ENCODE assay signal across 1 cellular context in the genomic region with DNA sequence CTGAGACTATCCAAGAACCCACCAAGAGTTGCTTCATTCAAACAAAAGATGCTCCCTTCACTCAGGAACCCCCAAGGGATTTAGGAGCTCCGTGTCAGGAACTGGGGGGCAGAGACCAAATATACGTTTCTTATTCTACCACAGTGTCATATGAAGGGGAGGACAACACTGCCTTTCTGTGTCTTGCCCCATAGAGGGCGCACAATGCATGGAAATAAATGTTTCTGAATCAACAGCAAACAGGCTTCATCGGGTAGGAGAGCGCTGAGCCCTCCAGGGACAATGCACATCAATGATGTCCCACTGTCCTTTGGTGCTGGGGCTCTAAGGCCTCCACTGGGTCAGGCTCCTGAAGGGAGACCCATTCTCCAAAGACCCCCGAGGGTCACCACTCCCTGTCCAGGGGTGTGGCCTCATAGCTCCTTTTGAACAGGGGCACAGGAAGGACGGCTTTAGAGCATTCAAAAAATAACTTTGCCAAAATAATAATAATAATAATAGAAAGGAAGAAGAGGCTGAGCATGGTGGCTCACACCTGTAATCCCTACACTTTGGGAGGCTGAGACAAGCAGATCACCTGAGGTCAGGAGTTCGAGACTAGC.
TF ChIP-seq lines count a peak whose summit lies in the region.

No MANE protein-coding gene starts in this region.

TF ChIP-seq in GM12878, 131 proteins besides CTCF, POLR2A, EP300 and RAD21 (continued from another document):
- TF ChIP-seq, protein P1, sequence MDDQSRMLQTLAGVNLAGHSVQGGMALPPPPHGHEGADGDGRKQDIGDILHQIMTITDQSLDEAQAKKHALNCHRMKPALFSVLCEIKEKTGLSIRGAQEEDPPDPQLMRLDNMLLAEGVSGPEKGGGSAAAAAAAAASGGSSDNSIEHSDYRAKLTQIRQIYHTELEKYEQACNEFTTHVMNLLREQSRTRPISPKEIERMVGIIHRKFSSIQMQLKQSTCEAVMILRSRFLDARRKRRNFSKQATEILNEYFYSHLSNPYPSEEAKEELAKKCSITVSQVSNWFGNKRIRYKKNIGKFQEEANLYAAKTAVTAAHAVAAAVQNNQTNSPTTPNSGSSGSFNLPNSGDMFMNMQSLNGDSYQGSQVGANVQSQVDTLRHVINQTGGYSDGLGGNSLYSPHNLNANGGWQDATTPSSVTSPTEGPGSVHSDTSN (IDR thresholded peaks at IDR 0.05; ENCODE audit: insufficient replicate concordance, low read depth, low read length): no peak
- TF ChIP-seq SMAD1 (IDR thresholded peaks at IDR 0.05; ENCODE audit: low read depth, partially characterized antibody): no peak
- TF ChIP-seq SMC3 (IDR thresholded peaks at IDR 0.05; ENCODE audit: borderline replicate concordance, low read length): peak; percentile 62; the same call in 1 of the 2 replicates
- TF ChIP-seq, protein P2, sequence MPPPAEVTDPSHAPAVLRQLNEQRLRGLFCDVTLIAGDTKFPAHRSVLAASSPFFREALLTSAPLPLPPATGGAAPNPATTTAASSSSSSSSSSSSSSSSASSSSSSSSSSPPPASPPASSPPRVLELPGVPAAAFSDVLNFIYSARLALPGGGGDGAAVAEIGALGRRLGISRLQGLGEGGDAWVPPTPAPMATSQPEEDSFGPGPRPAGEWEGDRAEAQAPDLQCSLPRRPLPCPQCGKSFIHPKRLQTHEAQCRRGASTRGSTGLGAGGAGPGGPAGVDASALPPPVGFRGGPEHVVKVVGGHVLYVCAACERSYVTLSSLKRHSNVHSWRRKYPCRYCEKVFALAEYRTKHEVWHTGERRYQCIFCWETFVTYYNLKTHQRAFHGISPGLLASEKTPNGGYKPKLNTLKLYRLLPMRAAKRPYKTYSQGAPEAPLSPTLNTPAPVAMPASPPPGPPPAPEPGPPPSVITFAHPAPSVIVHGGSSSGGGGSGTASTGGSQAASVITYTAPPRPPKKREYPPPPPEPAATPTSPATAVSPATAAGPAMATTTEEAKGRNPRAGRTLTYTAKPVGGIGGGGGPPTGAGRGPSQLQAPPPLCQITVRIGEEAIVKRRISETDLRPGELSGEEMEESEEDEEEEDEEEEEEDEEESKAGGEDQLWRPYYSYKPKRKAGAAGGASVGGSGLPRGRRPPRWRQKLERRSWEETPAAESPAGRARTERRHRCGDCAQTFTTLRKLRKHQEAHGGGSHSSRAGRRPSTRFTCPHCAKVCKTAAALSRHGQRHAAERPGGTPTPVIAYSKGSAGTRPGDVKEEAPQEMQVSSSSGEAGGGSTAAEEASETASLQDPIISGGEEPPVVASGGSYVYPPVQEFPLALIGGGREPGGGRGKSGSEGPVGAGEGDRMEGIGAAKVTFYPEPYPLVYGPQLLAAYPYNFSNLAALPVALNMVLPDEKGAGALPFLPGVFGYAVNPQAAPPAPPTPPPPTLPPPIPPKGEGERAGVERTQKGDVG (CRISPR knock-in tag; IDR thresholded peaks at IDR 0.05): no peak
TF ChIP-seq in GM12878: peak in this region for 1.
